Comparison of ENCODE assay signal across 8 cellular contexts in genomic region chr11:125063429-125064043, GRCh38. TPM values are rescaled to one million over a fixed set of nuclear protein-coding genes. Genes with fewer than 3 reads are reported as not detected.
DNase-seq lines count a peak whose midpoint lies in the region; ATAC-seq and TF ChIP-seq lines count a peak whose summit lies in the region.

No MANE protein-coding gene starts in this region.

- H4K8ac ChIP-seq in mesenchymal stem cell (ENCODE audit: low read length) = peak overlapping the region; percentile 37

- ATAC-seq in GM21360 (IDR thresholded peaks at IDR 0.05; ENCODE audit: unreplicated experiment) = peak; percentile 20

- H3K18ac ChIP-seq in mesenchymal stem cell (ENCODE audit: low read depth in 1 of 2, low read length in 2 of 2) = peak overlapping the region in 1 of 2 experiments; percentile 80

- H2BK12ac ChIP-seq in mesenchymal stem cell (ENCODE audit: low read length in 2 of 2) = no peak overlapping the region

- H3K9ac ChIP-seq in HUES64 (ENCODE audit: low read depth, low read length) (peak overlapping the region; percentile 37; the same call in 1 of the 2 replicates), mesenchymal stem cell (ENCODE audit: low read length) (peak overlapping the region; percentile 86)

- no peaks in the 10 kb centered on the region for H3K79me1 ChIP-seq in mesenchymal stem cell (replicated peaks; ENCODE audit: low read length, poor library complexity, severe bottlenecking)

- WGBS in HUES64 = 2% methylated on average over 38 of the region's 38 CpGs
- 6% methylated on average over 23 of the region's 38 CpGs for WGBS in mesenchymal stem cell
- 4% methylated on average over 38 of the region's 38 CpGs for WGBS in urinary bladder

- peak overlapping the region; percentile 100 for H3K4me2 ChIP-seq in mesenchymal stem cell (ENCODE audit: low read length, poor library complexity, severe bottlenecking)

- H3K4ac ChIP-seq in mesenchymal stem cell (ENCODE audit: low read depth in 1 of 2, low read length in 2 of 2) = peak overlapping the region in 1 of 2 experiments; percentile 30

- peak overlapping the region; percentile 91 for H2AFZ ChIP-seq in mesenchymal stem cell (ENCODE audit: low read depth, low read length)

- H2BK15ac ChIP-seq in mesenchymal stem cell (ENCODE audit: low read depth, poor library complexity, severe bottlenecking) = peak overlapping the region; percentile 46

- no peak overlapping the region for H2AK5ac ChIP-seq in mesenchymal stem cell (ENCODE audit: low read length, severe bottlenecking)

- DNase-seq in D341Med (ENCODE audit: low spot score) (peak; percentile 58), choroid plexus epithelial cell (ENCODE audit: low read depth) (no peak), mesenchymal stem cell (no peak), DMS79 (lab: John Stamatoyannopoulos, UW) (no peak)
- no peak for DNase-seq in stimulated activated naive CD4-positive, alpha-beta T cell treated with Interleukin-2 at 50 U/mL for 16 hours (lab: John Stamatoyannopoulos, UW)

- peak overlapping the region; percentile 51 to 83 for H3K23ac ChIP-seq in mesenchymal stem cell (ENCODE audit: low read length in 2 of 2)

- H3K4me1 ChIP-seq in HUES64 (ENCODE audit: insufficient read depth, low read length) (0 out of 2 replicates have a peak, but pooled peaks cover 3% of the 10 kb centered on the region), mesenchymal stem cell (ENCODE audit: control insufficient read depth, insufficient read depth, low read depth, low read length) (peaks cover 14% of the 10 kb centered on the region), urinary bladder (ENCODE audit: insufficient read depth) (no peaks in the 10 kb centered on the region)

- H4K91ac ChIP-seq in mesenchymal stem cell (ENCODE audit: low read length) = peak overlapping the region; percentile 21

- H2BK5ac ChIP-seq in mesenchymal stem cell (ENCODE audit: low read depth, low read length, poor library complexity, severe bottlenecking) = no peak overlapping the region

- H3K14ac ChIP-seq in mesenchymal stem cell (ENCODE audit: low read length in 2 of 2) = no peak overlapping the region

- H3K9me3 ChIP-seq in HUES64 (ENCODE audit: insufficient read depth, low read depth, low read length) (no peaks in the 10 kb centered on the region), mesenchymal stem cell (ENCODE audit: control insufficient read depth, low read length) (no peaks in the 10 kb centered on the region)

- H2BK120ac ChIP-seq in mesenchymal stem cell (ENCODE audit: low read depth, low read length) = no peak overlapping the region

- no peak for TF ChIP-seq CTCF in choroid plexus epithelial cell (conservative IDR thresholded peaks at IDR 0.05; ENCODE audit: low read depth, low read length)

- H3K27ac ChIP-seq in HUES64 (ENCODE audit: low read depth, low read length) (no peak overlapping the region), mesenchymal stem cell (ENCODE audit: low read length, poor library complexity, severe bottlenecking) (no peak overlapping the region), urinary bladder (ENCODE audit: low read depth) (no peak overlapping the region)

- H3K27me3 ChIP-seq in HUES64 (ENCODE audit: insufficient read depth, low read length) (peaks cover 61% of the 10 kb centered on the region), mesenchymal stem cell (ENCODE audit: control insufficient read depth in 1 of 2, insufficient read depth in 1 of 2, low read length in 2 of 2) (peaks cover 0 to 3% of the 10 kb centered on the region in 2 experiments)

- H3K4me3 ChIP-seq in HUES64 (ENCODE audit: low read length) = peak overlapping the region; percentile 80
- H3K4me3 ChIP-seq in choroid plexus epithelial cell (ENCODE audit: low read depth, low read length) = peak overlapping the region; percentile 65
- H3K4me3 ChIP-seq in mesenchymal stem cell (ENCODE audit: insufficient read depth in 1 of 2, low read depth in 1 of 2, low read length in 2 of 2) = peak overlapping the region; percentile 70 to 89
- peak overlapping the region; percentile 51 for H3K4me3 ChIP-seq in urinary bladder (ENCODE audit: low read depth, low read length)

- H3K36me3 ChIP-seq in HUES64 (ENCODE audit: insufficient read depth, low read length) = no peaks in the 10 kb centered on the region
- no peaks in the 10 kb centered on the region for H3K36me3 ChIP-seq in mesenchymal stem cell (ENCODE audit: control insufficient read depth in 1 of 2, insufficient read depth in 2 of 2, low read depth in 1 of 2, low read length in 2 of 2)
- H3K36me3 ChIP-seq in urinary bladder (ENCODE audit: insufficient read depth) = no peaks in the 10 kb centered on the region

RNA-seq across cellular contexts. Expression of gene SLC37A2, which starts 0.4 kb away (rescaled TPM):
- polyA plus RNA-seq in HUES64 (2013, experiment 1 of 2) = 0.65 TPM
- 1.8 TPM for polyA plus RNA-seq in HUES64 (2013, experiment 2 of 2)
- 1.3 TPM for polyA plus RNA-seq in mesenchymal stem cell (2013, experiment 1 of 2)
- polyA plus RNA-seq in mesenchymal stem cell (2013, experiment 2 of 2) = 1.7 TPM
- 9.0 TPM for total RNA-seq in urinary bladder
- polyA plus RNA-seq in urinary bladder = 7.7 TPM

RNA-seq across cellular contexts. Expression of gene TMEM218, which starts 47.9 kb away (rescaled TPM):
- polyA plus RNA-seq in HUES64 (2013, experiment 1 of 2) = 22.5 TPM
- 26.9 TPM for polyA plus RNA-seq in HUES64 (2013, experiment 2 of 2)
- polyA plus RNA-seq in mesenchymal stem cell (2013, experiment 1 of 2) = 19.4 TPM
- polyA plus RNA-seq in mesenchymal stem cell (2013, experiment 2 of 2) = 18.8 TPM
- total RNA-seq in urinary bladder = 38.5 TPM
- polyA plus RNA-seq in urinary bladder = 35.3 TPM
